ENCODE assay signal across 9 cellular contexts in genomic region chr7:74217455-74218342, GRCh38. TPM values are rescaled to one million over a fixed set of nuclear protein-coding genes. Genes with fewer than 3 reads are reported as not detected.
DNase-seq lines count a peak whose midpoint lies in the region; ATAC-seq and FAIRE-seq lines count a peak whose summit lies in the region.
"Had no signal": no experiment of that assay in that cellular context is flagged by ENCODE, and none has a peak within 500 bp of the region (broad histone marks: within the 10 kb centered on the region; RNA-seq: fewer than 3 reads in every experiment).

No MANE protein-coding gene starts in this region.

- peaks cover 13% of the 10 kb centered on the region for H3K4me1 Mint-ChIP-seq in T-helper 17 cell
- H3K4me1 Mint-ChIP-seq in stimulated activated memory B cell treated with anti-CD40 and anti-IgM and Interleukin-4, amounts not matched to agents 10 μg/mL and 1 μg/mL and 100 μg/mL, for 72 hours = peaks cover 54% of the 10 kb centered on the region

- no peaks in the 10 kb centered on the region for H3K27me3 Mint-ChIP-seq in T-helper 17 cell
- no peaks in the 10 kb centered on the region for H3K27me3 Mint-ChIP-seq in stimulated activated memory B cell treated with anti-CD40 and anti-IgM and Interleukin-4, amounts not matched to agents 10 μg/mL and 1 μg/mL and 100 μg/mL, for 72 hours

- H3K36me3 Mint-ChIP-seq in T-helper 17 cell (ENCODE audit: low read depth) = no peaks in the 10 kb centered on the region
- peaks cover 55% of the 10 kb centered on the region for H3K36me3 Mint-ChIP-seq in stimulated activated memory B cell treated with anti-CD40 and anti-IgM and Interleukin-4, amounts not matched to agents 10 μg/mL and 1 μg/mL and 100 μg/mL, for 72 hours

- no peak overlapping the region for H3K27ac Mint-ChIP-seq in T-helper 17 cell
- H3K27ac Mint-ChIP-seq in stimulated activated memory B cell treated with anti-CD40 and anti-IgM and Interleukin-4, amounts not matched to agents 10 μg/mL and 1 μg/mL and 100 μg/mL, for 72 hours = peak overlapping the region; percentile 88

- ATAC-seq in HG03095 (IDR thresholded peaks at IDR 0.05; ENCODE audit: unreplicated experiment) (peak; percentile 46), T-helper 17 cell (peak; percentile 61)
- ATAC-seq in stimulated activated memory B cell treated with anti-CD40 and anti-IgM and Interleukin-4, amounts not matched to agents 10 μg/mL and 1 μg/mL and 100 μg/mL, for 72 hours = peak; percentile 78

- no peaks in the 10 kb centered on the region for H3K9me3 Mint-ChIP-seq in stimulated activated memory B cell treated with anti-CD40 and anti-IgM and Interleukin-4, amounts not matched to agents 10 μg/mL and 1 μg/mL and 100 μg/mL, for 72 hours

- no peaks in the 10 kb centered on the region for H3K9me3 ChIP-seq in T-helper 17 cell (ENCODE audit: control insufficient read depth, low read length, poor library complexity, severe bottlenecking)
- H3K9me3 ChIP-seq: thoracic aorta had no signal

- DNase-seq in NCI-H82 (lab: John Stamatoyannopoulos, UW) (peak; percentile 26), NCI-H82 treated with DMSO at 0.1 percent for 48 hours (lab: John Stamatoyannopoulos, UW; ENCODE audit: unreplicated experiment) (no peak), T-helper 17 cell (no peak), activated gamma-delta T cell (lab: John Stamatoyannopoulos, UW) (no peak), NCI-H226 (no peak), urothelium cell line (ENCODE audit: low spot score) (no peak)

- H3K4me3 Mint-ChIP-seq in T-helper 17 cell = peak overlapping the region; percentile 63
- peak overlapping the region; percentile 55 for H3K4me3 Mint-ChIP-seq in stimulated activated memory B cell treated with anti-CD40 and anti-IgM and Interleukin-4, amounts not matched to agents 10 μg/mL and 1 μg/mL and 100 μg/mL, for 72 hours

- FAIRE-seq in urothelium cell line (lab: Jason Lieb, UNC) = no peak

RNA-seq across cellular contexts. Expression of gene LAT2, which starts 7.9 kb away (rescaled TPM):
- 1 to 10 TPM; 2.2 to 8.6 TPM for total RNA-seq in T-helper 17 cell

RNA-seq across cellular contexts. Expression of gene RFC2, which starts 36.5 kb away (rescaled TPM):
- 10 to 100 TPM in 1 of 2 donors, 1 to 10 TPM in 1; 9.5 to 12.4 TPM for total RNA-seq in T-helper 17 cell

RNA-seq across cellular contexts. Expression of gene EIF4H, which starts 43.5 kb away (rescaled TPM):
- 100 to 1,000 TPM; 242 to 255 TPM for total RNA-seq in T-helper 17 cell
